9 cellular contexts compared by ENCODE assay signal in genomic region chr11:73257342-73258103, GRCh38. TPM values are rescaled to one million over a fixed set of nuclear protein-coding genes. Genes with fewer than 3 reads are reported as not detected.
DNase-seq lines count a peak whose midpoint lies in the region; ATAC-seq and TF ChIP-seq lines count a peak whose summit lies in the region.
"Had no signal": no experiment of that assay in that cellular context is flagged by ENCODE, and none has a peak within 500 bp of the region (broad histone marks: within the 10 kb centered on the region; RNA-seq: fewer than 3 reads in every experiment).

No MANE protein-coding gene starts in this region.

- intact Hi-C loops in tibial artery (cut with DNase I; ENCODE audit: low total_unique reads), result no loop called here

- ATAC-seq in left lobe of liver (peak; percentile 53), GM18867 (IDR thresholded peaks at IDR 0.05; ENCODE audit: unreplicated experiment) (no peak), GM21423 (IDR thresholded peaks at IDR 0.05; ENCODE audit: unreplicated experiment) (no peak)

- TF ChIP-seq CTCF in cardiac fibroblast (IDR thresholded peaks at IDR 0.05; ENCODE audit: low read depth, low read length) (no peak), tibial artery (IDR thresholded peaks at IDR 0.05) (no peak)

- no peaks in the 10 kb centered on the region for H3K36me3 ChIP-seq in tibial artery

- no peaks in the 10 kb centered on the region for H3K27me3 ChIP-seq in tibial artery

- DNase-seq in LHCN-M2 (ENCODE audit: low read depth) (peak; percentile 96), cardiac fibroblast (ENCODE audit: low read depth in 2 of 2) (peak; percentile 88 to 94), left lobe of liver (ENCODE audit: low spot score) (peak; percentile 44), tibial artery (peak; percentile 64 to 85), NCI-H510A treated with DMSO at 0.1 percent for 48 hours (lab: John Stamatoyannopoulos, UW) (no peak)
- DNase-seq: activated B cell treated with CpG ODN at 0.5 μM for 24 hours, Karpas-422 had no signal

- H3K4me3 ChIP-seq in cardiac fibroblast (replicated peaks in 1 of 2; ENCODE audit: low read depth in 2 of 2, low read length in 2 of 2) (no peak overlapping the region), tibial artery (peak overlapping the region in 1 of 2 donors; percentile 5)

- no peaks in the 10 kb centered on the region for H3K9me3 ChIP-seq in tibial artery

- H3K27ac ChIP-seq in tibial artery, result peak overlapping the region; percentile 89 to 95

- peaks cover 3 to 24% (median 20%) of the 10 kb centered on the region in 4 donors for H3K4me1 ChIP-seq in tibial artery

RNA-seq across cellular contexts. Expression of gene P2RY6, which starts 14.6 kb away (rescaled TPM):
- total RNA-seq in LHCN-M2 (2014; rRNA removed), result 0.17 TPM in 1 of 2 replicates, not detected in the other
- 0.60 TPM for polyA plus RNA-seq in LHCN-M2 (2012)
- total RNA-seq in left lobe of liver, result 0.25 TPM

RNA-seq across cellular contexts. Expression of gene P2RY2, which starts 39.4 kb away (rescaled TPM):
- total RNA-seq in LHCN-M2 (2014; rRNA removed), result not detected in 2 replicates
- polyA plus RNA-seq in LHCN-M2 (2012), result 0.10 TPM
- total RNA-seq in left lobe of liver, result 6.0 TPM

RNA-seq across cellular contexts. Expression of gene ARHGEF17, which starts 50.6 kb away (rescaled TPM):
- total RNA-seq in LHCN-M2 (2014; rRNA removed) (13.8 and 15.7 TPM in 2 replicates), left lobe of liver (6.8 TPM)
- 33.9 TPM for polyA plus RNA-seq in LHCN-M2 (2012)
